20 cellular contexts compared by ENCODE assay signal in the genomic region with DNA sequence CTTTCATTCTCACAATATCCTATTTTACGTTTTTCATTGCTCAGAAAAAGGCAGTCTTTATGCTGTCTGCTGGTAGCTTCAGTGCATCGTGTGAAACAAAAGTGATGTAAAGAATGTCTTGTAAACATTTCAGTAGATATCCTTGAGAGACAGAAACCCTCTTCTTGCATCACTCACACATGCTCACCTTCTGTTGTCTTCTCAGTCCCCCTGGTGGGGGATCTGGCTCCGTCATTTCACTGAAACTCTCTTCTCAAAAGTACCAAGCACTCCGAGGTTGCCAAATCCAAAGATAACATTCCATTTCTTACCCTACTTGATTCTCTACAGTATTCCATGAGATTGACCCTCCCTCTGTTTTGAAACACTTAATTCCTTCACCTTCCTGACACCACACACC. TPM values are rescaled to one million over a fixed set of nuclear protein-coding genes. Genes with fewer than 3 reads are reported as not detected.
DNase-seq lines count a peak whose midpoint lies in the region; ATAC-seq, FAIRE-seq and TF ChIP-seq lines count a peak whose summit lies in the region.
"Had no signal": no experiment of that assay in that cellular context is flagged by ENCODE, and none has a peak within 500 bp of the region (broad histone marks: within the 10 kb centered on the region; RNA-seq: fewer than 3 reads in every experiment).

No MANE protein-coding gene starts in this region.

- H3K27me3 ChIP-seq in muscle layer of colon (ENCODE audit: control insufficient read depth in 1 of 2, insufficient read depth in 2 of 2, low read length in 2 of 2) (no peaks in the 10 kb centered on the region), spleen (replicated peaks in 1 of 7) (no peaks in the 10 kb centered on the region)
- H3K27me3 ChIP-seq: MG63, upper lobe of right lung had no signal

- H3K9ac ChIP-seq in muscle layer of colon (ENCODE audit: low read length) = no peak overlapping the region
- H3K9ac ChIP-seq: SK-N-SH had no signal

- TF ChIP-seq POLR2A in A549 (IDR thresholded peaks at IDR 0.05; ENCODE audit: low read length) = no peak
- no peak for TF ChIP-seq POLR2A in GM18505 (IDR thresholded peaks at IDR 0.05; ENCODE audit: borderline replicate concordance, extremely low read depth, insufficient read depth, insufficient read length)
- no peak for TF ChIP-seq POLR2A in spleen (IDR thresholded peaks at IDR 0.05)

- FAIRE-seq in A549 (lab: Jason Lieb, UNC) = no peak
- FAIRE-seq: endometrium had no signal

- peaks cover 4% of the 10 kb centered on the region for H3K36me3 ChIP-seq in muscle layer of colon (ENCODE audit: insufficient read depth, low read length)
- no peaks in the 10 kb centered on the region for H3K36me3 ChIP-seq in spleen
- H3K36me3 ChIP-seq: left ventricle myocardium inferior, MG63, upper lobe of right lung had no signal

- WGBS in A549 (ENCODE audit: missing lambda C conversion rate) = 35% methylated on average over 4 of the region's 4 CpGs
- WGBS in spleen, 5 donors = 78 to 87% (median 84%) methylated on average over 4 of the region's 4 CpGs

- ATAC-seq in A549 (peak; percentile 33 to 45; a peak in 1 of 6 replicates), GM21786 (IDR thresholded peaks at IDR 0.05; ENCODE audit: unreplicated experiment) (no peak), GM18505 (IDR thresholded peaks at IDR 0.05; ENCODE audit: unreplicated experiment) (no peak)
- ATAC-seq: CD8-positive, alpha-beta T cell had no signal

- H3K27ac ChIP-seq in A549 (no peak overlapping the region), muscle layer of colon (ENCODE audit: low read depth, low read length) (peak overlapping the region; percentile 7), spleen (no peak overlapping the region)
- H3K27ac ChIP-seq: left ventricle myocardium inferior, upper lobe of right lung had no signal

- no peak for TF ChIP-seq EP300 in A549 (IDR thresholded peaks at IDR 0.05)

- intact Hi-C loops in spleen (cut with DNase I; ENCODE audit: low total_unique reads) = no loop called here

- TF ChIP-seq CTCF in A549 (IDR thresholded peaks at IDR 0.05) (no peak), cardiac fibroblast (IDR thresholded peaks at IDR 0.05; ENCODE audit: low read depth, low read length) (peak; percentile 22), spleen (IDR thresholded peaks at IDR 0.05 in 8 of 11, conservative IDR thresholded peaks at IDR 0.05 in 3 of 11) (no peak)

- H3K4me1 ChIP-seq in A549 (no peaks in the 10 kb centered on the region), muscle layer of colon (ENCODE audit: insufficient read depth, low read length) (peaks cover 25% of the 10 kb centered on the region), spleen (peaks cover 0 to 18% (median 3%) of the 10 kb centered on the region in 6 donors)
- H3K4me1 ChIP-seq: upper lobe of right lung had no signal

- H3K4me2 ChIP-seq in A549 = no peak overlapping the region
- H3K4me2 ChIP-seq: SK-N-SH had no signal

- POLR2A ChIA-PET in A549 (lab: Yijun Ruan, JAX) = no interaction called here

- H3K4me3 ChIP-seq in A549 = no peak overlapping the region
- no peak overlapping the region for H3K4me3 ChIP-seq in cardiac fibroblast (replicated peaks in 1 of 2; ENCODE audit: low read depth in 2 of 2, low read length in 2 of 2)
- no peak overlapping the region for H3K4me3 ChIP-seq in muscle layer of colon (ENCODE audit: low read depth in 1 of 2, low read length in 2 of 2)
- H3K4me3 ChIP-seq in spleen = no peak overlapping the region
- H3K4me3 ChIP-seq: left ventricle myocardium inferior, MG63, upper lobe of right lung had no signal

- CTCF ChIA-PET in A549 (lab: Yijun Ruan, JAX) = interaction anchor here (3.7 kb wide), 1 partner anchor 13 kb away, joined by 18 read pairs; no protein-coding TSS in a partner anchor

- no peak for DNase-seq in A549 (ENCODE audit: low read depth in 1 of 2, low spot score in 1 of 2)
- peak; percentile 13 for DNase-seq in HuH-7.5 (ENCODE audit: low spot score)
- no peak for DNase-seq in cardiac fibroblast (ENCODE audit: low read depth in 2 of 2)
- DNase-seq in spleen = no peak
- DNase-seq in NCI-H748 treated with DMSO at 0.1 percent for 48 hours (lab: John Stamatoyannopoulos, UW) = no peak
- DNase-seq: activated CD4-positive, alpha-beta T cell treated with anti-CD3 and anti-CD28 coated beads, Interleukin-2, amount 10 ng/mL, durations not matched to agents 24 days and 14 days; CD8-positive, alpha-beta T cell; DND-41; left ventricle myocardium inferior; naive B cell; NCI-H524 treated with DMSO at 0.1 percent for 48 hours; SK-N-SH; stimulated activated CD4-positive, alpha-beta T cell treated with anti-CD3 and anti-CD28 coated beads, Interleukin-12 subunit alpha, Interleukin-12 subunit beta, amount 100 ng/mL, for 4 hours; upper lobe of right lung had no signal

- H3K9me3 ChIP-seq in A549 (no peaks in the 10 kb centered on the region), muscle layer of colon (ENCODE audit: low read length) (no peaks in the 10 kb centered on the region), spleen (no peaks in the 10 kb centered on the region)
- H3K9me3 ChIP-seq: left ventricle myocardium inferior, MG63, SK-N-SH, upper lobe of right lung had no signal

- TF ChIP-seq RAD21 in A549 (conservative IDR thresholded peaks at IDR 0.05 in 1 of 2, IDR thresholded peaks at IDR 0.05 in 1 of 2) = no peak

TF ChIP-seq in A549, 52 proteins besides CTCF, POLR2A, EP300 and RAD21:
- TF ChIP-seq, protein P1, sequence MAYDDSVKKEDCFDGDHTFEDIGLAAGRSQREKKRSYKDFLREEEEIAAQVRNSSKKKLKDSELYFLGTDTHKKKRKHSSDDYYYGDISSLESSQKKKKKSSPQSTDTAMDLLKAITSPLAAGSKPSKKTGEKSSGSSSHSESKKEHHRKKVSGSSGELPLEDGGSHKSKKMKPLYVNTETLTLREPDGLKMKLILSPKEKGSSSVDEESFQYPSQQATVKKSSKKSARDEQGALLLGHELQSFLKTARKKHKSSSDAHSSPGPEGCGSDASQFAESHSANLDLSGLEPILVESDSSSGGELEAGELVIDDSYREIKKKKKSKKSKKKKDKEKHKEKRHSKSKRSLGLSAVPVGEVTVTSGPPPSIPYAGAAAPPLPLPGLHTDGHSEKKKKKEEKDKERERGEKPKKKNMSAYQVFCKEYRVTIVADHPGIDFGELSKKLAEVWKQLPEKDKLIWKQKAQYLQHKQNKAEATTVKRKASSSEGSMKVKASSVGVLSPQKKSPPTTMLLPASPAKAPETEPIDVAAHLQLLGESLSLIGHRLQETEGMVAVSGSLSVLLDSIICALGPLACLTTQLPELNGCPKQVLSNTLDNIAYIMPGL (CRISPR knock-in tag; IDR thresholded peaks at IDR 0.05; ENCODE audit: borderline replicate concordance) = no peak
- TF ChIP-seq HDAC2 (IDR thresholded peaks at IDR 0.05) (no peak), JUNB (IDR thresholded peaks at IDR 0.05) (no peak), KDM5A (IDR thresholded peaks at IDR 0.05) (no peak), CBX8 (IDR thresholded peaks at IDR 0.05) (no peak), KDM1A (IDR thresholded peaks at IDR 0.05; ENCODE audit: low read depth) (no peak), RCOR1 (IDR thresholded peaks at IDR 0.05; ENCODE audit: low read depth, low read length) (no peak)
- TF ChIP-seq, protein P2, sequence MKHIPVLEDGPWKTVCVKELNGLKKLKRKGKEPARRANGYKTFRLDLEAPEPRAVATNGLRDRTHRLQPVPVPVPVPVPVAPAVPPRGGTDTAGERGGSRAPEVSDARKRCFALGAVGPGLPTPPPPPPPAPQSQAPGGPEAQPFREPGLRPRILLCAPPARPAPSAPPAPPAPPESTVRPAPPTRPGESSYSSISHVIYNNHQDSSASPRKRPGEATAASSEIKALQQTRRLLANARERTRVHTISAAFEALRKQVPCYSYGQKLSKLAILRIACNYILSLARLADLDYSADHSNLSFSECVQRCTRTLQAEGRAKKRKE (CRISPR knock-in tag; IDR thresholded peaks at IDR 0.05; ENCODE audit: low read depth) = no peak
- TF ChIP-seq, protein P3, sequence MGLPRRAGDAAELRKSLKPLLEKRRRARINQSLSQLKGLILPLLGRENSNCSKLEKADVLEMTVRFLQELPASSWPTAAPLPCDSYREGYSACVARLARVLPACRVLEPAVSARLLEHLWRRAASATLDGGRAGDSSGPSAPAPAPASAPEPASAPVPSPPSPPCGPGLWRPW (IDR thresholded peaks at IDR 0.05) = no peak

RNA-seq across cellular contexts. Expression of a gene that starts 46.1 kb away (rescaled TPM):
- not detected in 2 replicates for polyA plus RNA-seq in A549 (2011; rRNA removed)
- not detected in 2 replicates for polyA plus RNA-seq in A549 (2012; cell fraction: cytosol; rRNA removed)
- not detected in 2 replicates for polyA plus RNA-seq in A549 (2012; cell fraction: nucleus; rRNA removed)
- polyA plus RNA-seq in A549 (2017; fragmentation: RNase III; extraction: RNeasy Plus Mini Kit Qiagen cat#74134 plus additional on column Dnase treatment) = not detected in 3 replicates
- not detected in 2 replicates for polyA minus RNA-seq in A549 (2011; rRNA and poly(A)+ RNA removed)
- under 1 TPM in 2 of 7 donors, not detected in 5; 0.27 to 0.35 TPM for total RNA-seq in spleen
- polyA plus RNA-seq in spleen = not detected
- total RNA-seq: A673; activated CD4-positive, alpha-beta T cell treated with anti-CD3 and anti-CD28 coated beads, Interleukin-2, amount 10 ng/mL, durations not matched to agents 24 days and 14 days; CD8-positive, alpha-beta T cell; left ventricle myocardium inferior; upper lobe of right lung had no signal

Comparison
In these comparisons a context has a peak if more than half of its experiments do, and no peak if none do; other contexts are left out.
1. ATAC-seq: peak in A549 (2 of 2); none in GM21786 (single experiment) and GM18505 (single experiment).